28 cellular contexts compared by ENCODE assay signal in genomic region chr20:60244373-60245146, GRCh38.
"Had no signal": no experiment of that assay in that cellular context is flagged by ENCODE, and none has a peak within 500 bp of the region (broad histone marks: within the 10 kb centered on the region; RNA-seq: fewer than 3 reads in every experiment).

No MANE protein-coding gene starts in this region.

- H3K27me3 ChIP-seq: left lung, pancreas, testis, thyroid gland, upper lobe of right lung had no signal

- H3K4me3 ChIP-seq: left lung, lower lobe of right lung, pancreas, prostate gland, sigmoid colon, spleen, stomach, testis, thyroid gland, upper lobe of right lung had no signal

- H3K27me3 Mint-ChIP-seq: stimulated activated naive B cell treated with anti-CD40 and anti-IgM and Interleukin-4, amounts not matched to agents 10 μg/mL and 1 μg/mL and 100 μg/mL, for 72 hours had no signal

- H3K36me3 Mint-ChIP-seq: naive thymus-derived CD8-positive, alpha-beta T cell had no signal

- H3K9me3 ChIP-seq: left lung, lower lobe of right lung, pancreas, prostate gland, sigmoid colon, spleen, stomach, testis, thyroid gland, upper lobe of right lung had no signal

- H3K36me3 ChIP-seq: left lung, lower lobe of right lung, pancreas, prostate gland, sigmoid colon, spleen, stomach, thyroid gland, upper lobe of right lung had no signal

- H3K4me3 Mint-ChIP-seq: naive thymus-derived CD8-positive, alpha-beta T cell; nephron; neural crest cell; stimulated activated naive B cell treated with anti-CD40 and anti-IgM and Interleukin-4, amounts not matched to agents 10 μg/mL and 1 μg/mL and 100 μg/mL, for 72 hours had no signal

- H3K27ac Mint-ChIP-seq: naive thymus-derived CD8-positive, alpha-beta T cell; nephron; stimulated activated naive B cell treated with anti-CD40 and anti-IgM and Interleukin-4, amounts not matched to agents 10 μg/mL and 1 μg/mL and 100 μg/mL, for 72 hours had no signal

- H3K4me1 ChIP-seq: left lung, lower lobe of right lung, pancreas, prostate gland, sigmoid colon, spleen, stomach, testis, thyroid gland, upper lobe of right lung had no signal

- H3K4me1 Mint-ChIP-seq: nephron; stimulated activated naive B cell treated with anti-CD40 and anti-IgM and Interleukin-4, amounts not matched to agents 10 μg/mL and 1 μg/mL and 100 μg/mL, for 72 hours had no signal

- H3K27ac ChIP-seq: left lung, lower lobe of right lung, pancreas, prostate gland, sigmoid colon, spleen, stomach, testis, thyroid gland, upper lobe of right lung had no signal

- DNase-seq: hippocampal formation; kidney; left colon; left lung; lower lobe of right lung; mammary epithelial cell; mesenchymal stem cell; naive thymus-derived CD8-positive, alpha-beta T cell; nucleus accumbens; pancreas; posterior cingulate gyrus; retina; right cardiac atrium; sigmoid colon; small intestine; spleen; stimulated activated CD4-positive, alpha-beta T cell treated with anti-CD3 and anti-CD28 coated beads, Interleukin-4, amount 100 ng/mL, for 4 hours; stimulated activated CD8-positive, alpha-beta memory T cell treated with anti-CD3 and anti-CD28 coated beads, Interleukin-4, amount 100 ng/mL, for 48 hours; stimulated activated naive B cell treated with anti-CD40 and anti-IgM and Interleukin-4, amounts not matched to agents 10 μg/mL and 1 μg/mL and 100 μg/mL, for 72 hours; stimulated activated naive CD8-positive, alpha-beta T cell treated with anti-CD3 and anti-CD28 coated beads, Interleukin-15, Interleukin-2, amounts not matched to agents 100 U/mL and 50 U/mL, for 24 hours; stomach; testis; thyroid gland; trophoblast cell; upper lobe of right lung had no signal

- ATAC-seq: left colon; left lung; lower lobe of right lung; naive thymus-derived CD8-positive, alpha-beta T cell; pancreas; right cardiac atrium; stimulated activated naive B cell treated with anti-CD40 and anti-IgM and Interleukin-4, amounts not matched to agents 10 μg/mL and 1 μg/mL and 100 μg/mL, for 72 hours; stimulated activated naive CD8-positive, alpha-beta T cell treated with anti-CD3 and anti-CD28 coated beads, Interleukin-15, Interleukin-2, amounts not matched to agents 100 U/mL and 50 U/mL, for 24 hours; upper lobe of right lung had no signal

- H3K9me3 Mint-ChIP-seq: naive thymus-derived CD8-positive, alpha-beta T cell; nephron; neural crest cell had no signal
